17 cellular contexts compared by ENCODE assay signal in the genomic region with DNA sequence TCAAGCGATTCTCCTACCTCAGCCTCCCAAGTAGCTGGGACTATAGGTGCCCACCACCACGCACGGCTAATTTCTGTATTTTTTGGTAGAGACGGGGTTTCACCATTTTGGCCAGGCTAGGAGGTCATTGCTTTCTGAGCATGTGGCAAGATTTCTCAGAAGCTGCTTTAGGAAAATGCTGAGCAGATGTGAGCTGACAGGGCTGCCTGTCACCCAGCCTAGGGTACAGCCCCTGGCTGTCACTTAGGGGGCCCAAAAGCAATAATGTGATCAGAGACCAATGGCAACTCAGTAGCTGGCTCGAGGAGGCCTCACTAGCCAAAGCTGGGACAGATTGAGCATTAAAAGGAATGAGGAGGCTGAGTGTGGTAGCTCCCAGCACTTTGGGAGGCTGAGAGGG.
DNase-seq lines count a peak whose midpoint lies in the region; ATAC-seq and TF ChIP-seq lines count a peak whose summit lies in the region.
"Had no signal": no experiment of that assay in that cellular context is flagged by ENCODE, and none has a peak within 500 bp of the region (broad histone marks: within the 10 kb centered on the region; RNA-seq: fewer than 3 reads in every experiment).

No MANE protein-coding gene starts in this region.

- no peak for ATAC-seq in natural killer cell treated with Interleukin-12 subunit alpha and Interleukin-12 subunit beta and Interleukin-15 and Interleukin-18, amount 100 ng/mL, for 72 hours
- ATAC-seq in natural killer cell (no peak), WTC11 (no peak), HG03342 (IDR thresholded peaks at IDR 0.05; ENCODE audit: unreplicated experiment) (no peak), HG03469 (IDR thresholded peaks at IDR 0.05; ENCODE audit: unreplicated experiment) (no peak)

- H3K36me3 Mint-ChIP-seq in natural killer cell treated with Interleukin-12 subunit alpha and Interleukin-12 subunit beta and Interleukin-15 and Interleukin-18, amount 100 ng/mL, for 72 hours = peaks cover 18% of the 10 kb centered on the region
- peaks cover 15% of the 10 kb centered on the region for H3K36me3 Mint-ChIP-seq in natural killer cell
- peaks cover 64% of the 10 kb centered on the region for H3K36me3 Mint-ChIP-seq in WTC11
- H3K36me3 Mint-ChIP-seq in dendritic cell treated with granulocyte-macrophage colony-stimulating factor and Interleukin-4, amounts not matched to agents 40 ng/mL and 50 ng/mL, for 4 days (ENCODE audit: low read depth) = peaks cover 99% of the 10 kb centered on the region
- H3K36me3 Mint-ChIP-seq in type B pancreatic cell = peaks cover 28% of the 10 kb centered on the region

- intact Hi-C loops in natural killer cell (cut with micrococcal nuclease) = no loop called here
- intact Hi-C loops in dendritic cell treated with granulocyte-macrophage colony-stimulating factor and Interleukin-4, amounts not matched to agents 40 ng/mL and 50 ng/mL, for 4 days (cut with micrococcal nuclease) = no loop called here

- DNase-seq in natural killer cell treated with Interleukin-12 subunit alpha and Interleukin-12 subunit beta and Interleukin-15 and Interleukin-18, amount 100 ng/mL, for 72 hours (ENCODE audit: low spot score) = no peak
- DNase-seq in natural killer cell (no peak), WTC11 (ENCODE audit: low spot score) (no peak), type B pancreatic cell (ENCODE audit: extremely low spot score, unreplicated experiment) (peak; percentile 42), GOT3 (lab: John Stamatoyannopoulos, UW) (no peak)
- DNase-seq: activated gamma-delta T cell treated with Interleukin-2 at 50 U/mL for 16 hours; cerebellar nuclear complex; effector CD8-positive, alpha-beta T cell; mesendoderm; NCI-H146; posterior cingulate gyrus; stimulated activated naive CD4-positive, alpha-beta T cell treated with Interleukin-2 at 50 U/mL for 16 hours; SW 1271; upper lobe of left lung had no signal

- TF ChIP-seq CTCF in natural killer cell (IDR thresholded peaks at IDR 0.05) = no peak
- TF ChIP-seq CTCF in WTC11 (IDR thresholded peaks at IDR 0.05) = no peak
- no peak for TF ChIP-seq CTCF in type B pancreatic cell (conservative IDR thresholded peaks at IDR 0.05)

- no peaks in the 10 kb centered on the region for H3K9me3 Mint-ChIP-seq in natural killer cell treated with Interleukin-12 subunit alpha and Interleukin-12 subunit beta and Interleukin-15 and Interleukin-18, amount 100 ng/mL, for 72 hours
- H3K9me3 Mint-ChIP-seq in natural killer cell (no peaks in the 10 kb centered on the region), WTC11 (no peaks in the 10 kb centered on the region), type B pancreatic cell (no peaks in the 10 kb centered on the region)
- H3K9me3 Mint-ChIP-seq in dendritic cell treated with granulocyte-macrophage colony-stimulating factor and Interleukin-4, amounts not matched to agents 40 ng/mL and 50 ng/mL, for 4 days = no peaks in the 10 kb centered on the region

- H3K27me3 Mint-ChIP-seq in natural killer cell treated with Interleukin-12 subunit alpha and Interleukin-12 subunit beta and Interleukin-15 and Interleukin-18, amount 100 ng/mL, for 72 hours = no peaks in the 10 kb centered on the region
- H3K27me3 Mint-ChIP-seq in natural killer cell (ENCODE audit: low read depth in 2 of 2) (no peaks in the 10 kb centered on the region), WTC11 (ENCODE audit: low read depth) (no peaks in the 10 kb centered on the region), type B pancreatic cell (no peaks in the 10 kb centered on the region)
- H3K27me3 Mint-ChIP-seq in dendritic cell treated with granulocyte-macrophage colony-stimulating factor and Interleukin-4, amounts not matched to agents 40 ng/mL and 50 ng/mL, for 4 days = no peaks in the 10 kb centered on the region

- H3K4me3 Mint-ChIP-seq in natural killer cell treated with Interleukin-12 subunit alpha and Interleukin-12 subunit beta and Interleukin-15 and Interleukin-18, amount 100 ng/mL, for 72 hours = peak overlapping the region; percentile 54
- H3K4me3 Mint-ChIP-seq in natural killer cell = no peak overlapping the region
- H3K4me3 Mint-ChIP-seq in WTC11 = no peak overlapping the region
- no peak overlapping the region for H3K4me3 Mint-ChIP-seq in dendritic cell treated with granulocyte-macrophage colony-stimulating factor and Interleukin-4, amounts not matched to agents 40 ng/mL and 50 ng/mL, for 4 days
- H3K4me3 Mint-ChIP-seq in type B pancreatic cell = no peak overlapping the region

- CTCF ChIA-PET in WTC11 (lab: Charles Lee) = interaction anchor here (0.5 kb wide), 1 partner anchor 30 kb away, joined by 3 read pairs; no protein-coding TSS in a partner anchor

- POLR2A ChIA-PET in WTC11 (lab: Charles Lee) = interaction anchor here (0.6 kb wide), 1 partner anchor 10 kb away, joined by 3 read pairs; no protein-coding TSS in a partner anchor

- H3K4me1 Mint-ChIP-seq in natural killer cell treated with Interleukin-12 subunit alpha and Interleukin-12 subunit beta and Interleukin-15 and Interleukin-18, amount 100 ng/mL, for 72 hours (ENCODE audit: low read depth in 2 of 2) = peaks cover 30 to 36% of the 10 kb centered on the region in 2 donors
- H3K4me1 Mint-ChIP-seq in natural killer cell (peaks cover 10 to 24% of the 10 kb centered on the region in 2 donors), WTC11 (no peaks in the 10 kb centered on the region), type B pancreatic cell (ENCODE audit: unreplicated experiment) (peaks cover 8% of the 10 kb centered on the region)
- H3K4me1 Mint-ChIP-seq in dendritic cell treated with granulocyte-macrophage colony-stimulating factor and Interleukin-4, amounts not matched to agents 40 ng/mL and 50 ng/mL, for 4 days (ENCODE audit: low read depth) = peaks cover 13% of the 10 kb centered on the region

- H3K27ac Mint-ChIP-seq in natural killer cell treated with Interleukin-12 subunit alpha and Interleukin-12 subunit beta and Interleukin-15 and Interleukin-18, amount 100 ng/mL, for 72 hours = peak overlapping the region; percentile 83 to 89
- H3K27ac Mint-ChIP-seq in natural killer cell = peak overlapping the region in 1 of 2 donors; percentile 30
- no peak overlapping the region for H3K27ac Mint-ChIP-seq in WTC11
- H3K27ac Mint-ChIP-seq in dendritic cell treated with granulocyte-macrophage colony-stimulating factor and Interleukin-4, amounts not matched to agents 40 ng/mL and 50 ng/mL, for 4 days = peak overlapping the region; percentile 10
- peak overlapping the region; percentile 34 for H3K27ac Mint-ChIP-seq in type B pancreatic cell

TF ChIP-seq in WTC11, 78 proteins besides CTCF, POLR2A, EP300 and RAD21:
- TF ChIP-seq KAT7 (CRISPR knock-in tag; IDR thresholded peaks at IDR 0.05; ENCODE audit: borderline replicate concordance) = no peak
- 0 out of 2 replicates have a peak, but pooled peaks have one; percentile 39 for TF ChIP-seq ZNF121 (CRISPR knock-in tag; IDR thresholded peaks at IDR 0.05)
